8 cellular contexts compared by ENCODE assay signal in genomic region chr2:190179754-190180312, GRCh38.
DNase-seq lines count a peak whose midpoint lies in the region; ATAC-seq and TF ChIP-seq lines count a peak whose summit lies in the region.

No MANE protein-coding gene starts in this region.

- no peaks in the 10 kb centered on the region for H3K36me3 ChIP-seq in kidney epithelial cell (ENCODE audit: control insufficient read depth, insufficient read depth, low read length)

- DNase-seq in activated T-cell treated with anti-CD3 and anti-CD28 coated beads, Interleukin-2, amount 50 U/mL, for 72 hours, result no peak
- DNase-seq in activated T-cell treated with anti-CD3 and anti-CD28 coated beads for 4 hours (no peak), kidney epithelial cell (ENCODE audit: low read depth) (no peak), substantia nigra (lab: John Stamatoyannopoulos, UW) (peak in 28 of 49 donors; percentile 1 to 70 (median 34)), H4 (ENCODE audit: low spot score) (no peak)

- H3K27me3 Mint-ChIP-seq in activated T-cell treated with anti-CD3 and anti-CD28 coated beads, Interleukin-2, amount 50 U/mL, for 72 hours (ENCODE audit: low read depth), result peaks cover 31% of the 10 kb centered on the region
- peaks cover 39% of the 10 kb centered on the region for H3K27me3 Mint-ChIP-seq in activated naive CD8-positive, alpha-beta T cell

- peak overlapping the region; percentile 67 for H3K4me3 ChIP-seq in kidney epithelial cell (ENCODE audit: low read depth, low read length)

- H3K27ac ChIP-seq in substantia nigra (ENCODE audit: low read depth, low read length, poor library complexity, severe bottlenecking), result peak overlapping the region; percentile 96

- no peaks in the 10 kb centered on the region for H3K9me3 Mint-ChIP-seq in activated T-cell treated with anti-CD3 and anti-CD28 coated beads, Interleukin-2, amount 50 U/mL, for 72 hours
- no peaks in the 10 kb centered on the region for H3K9me3 Mint-ChIP-seq in activated naive CD8-positive, alpha-beta T cell (ENCODE audit: low read depth)

- H3K27ac Mint-ChIP-seq in activated T-cell treated with anti-CD3 and anti-CD28 coated beads, Interleukin-2, amount 50 U/mL, for 72 hours, result no peak overlapping the region
- H3K27ac Mint-ChIP-seq in activated naive CD8-positive, alpha-beta T cell, result no peak overlapping the region

- peaks cover 10% of the 10 kb centered on the region for H3K4me1 Mint-ChIP-seq in activated T-cell treated with anti-CD3 and anti-CD28 coated beads, Interleukin-2, amount 50 U/mL, for 72 hours (ENCODE audit: low read depth)
- peaks cover 12% of the 10 kb centered on the region for H3K4me1 Mint-ChIP-seq in activated naive CD8-positive, alpha-beta T cell (ENCODE audit: low read depth)

- H3K27me3 ChIP-seq in kidney epithelial cell (ENCODE audit: control insufficient read depth, insufficient read depth, low read length), result no peaks in the 10 kb centered on the region

- TF ChIP-seq CTCF in kidney epithelial cell (IDR thresholded peaks at IDR 0.05; ENCODE audit: insufficient read depth, low read length, poor library complexity, severe bottlenecking), result no peak

- no peaks in the 10 kb centered on the region for H3K36me3 Mint-ChIP-seq in activated T-cell treated with anti-CD3 and anti-CD28 coated beads, Interleukin-2, amount 50 U/mL, for 72 hours (ENCODE audit: insufficient read depth in 2 of 2)
- H3K36me3 Mint-ChIP-seq in activated naive CD8-positive, alpha-beta T cell, result peaks cover 9% of the 10 kb centered on the region

- ATAC-seq in activated T-cell treated with anti-CD3 and anti-CD28 coated beads, Interleukin-2, amount 50 U/mL, for 72 hours (replicated peaks in 1 of 2), result no peak
- ATAC-seq in GM19395 (IDR thresholded peaks at IDR 0.05; ENCODE audit: unreplicated experiment), result no peak
- ATAC-seq in HG03196 (IDR thresholded peaks at IDR 0.05; ENCODE audit: unreplicated experiment), result no peak

- peak overlapping the region; percentile 43 to 70 for H3K4me3 Mint-ChIP-seq in activated T-cell treated with anti-CD3 and anti-CD28 coated beads, Interleukin-2, amount 50 U/mL, for 72 hours
- peak overlapping the region; percentile 77 for H3K4me3 Mint-ChIP-seq in activated naive CD8-positive, alpha-beta T cell

Comparison
In these comparisons a context has a peak if more than half of its experiments do, and no peak if none do; other contexts are left out.
1. DNase-seq: peak in substantia nigra (28 of 49); none in activated T-cell treated with anti-CD3 and anti-CD28 coated beads, Interleukin-2, amount 50 U/mL, for 72 hours (0 of 2), activated T-cell treated with anti-CD3 and anti-CD28 coated beads for 4 hours (single experiment), kidney epithelial cell (single experiment) and H4 (single experiment).